ENCODE assay signal across 9 cellular contexts in genomic region chr6:43725643-43726580, GRCh38. TPM values are rescaled to one million over a fixed set of nuclear protein-coding genes. Genes with fewer than 3 reads are reported as not detected.
A peak's percentile ranks its signal among the peaks of the same experiment; 100 is the strongest.
DNase-seq lines count a peak whose midpoint lies in the region; ATAC-seq and TF ChIP-seq lines count a peak whose summit lies in the region.
"Had no signal": no experiment of that assay in that cellular context is flagged by ENCODE, and none has a peak within 500 bp of the region (broad histone marks: within the 10 kb centered on the region; RNA-seq: fewer than 3 reads in every experiment).

No MANE protein-coding gene starts in this region.

- H3K4me3 Mint-ChIP-seq in activated T-cell treated with anti-CD3 and anti-CD28 coated beads, Interleukin-2, amount 50 U/mL, for 72 hours: peak overlapping the region; percentile 63 to 71

- H3K27ac ChIP-seq in SK-N-MC (peak overlapping the region; percentile 84), stomach (peak overlapping the region in 4 of 5 donors; percentile 0 to 71 (median 50))

- H3K27me3 ChIP-seq in stomach: no peaks in the 10 kb centered on the region

- peaks cover 46% of the 10 kb centered on the region for H3K4me1 Mint-ChIP-seq in activated T-cell treated with anti-CD3 and anti-CD28 coated beads, Interleukin-2, amount 50 U/mL, for 72 hours (ENCODE audit: low read depth)

- peak overlapping the region; percentile 59 for H3K9ac ChIP-seq in SK-N-MC (ENCODE audit: insufficient read length)

- peak in 1 of 2 donors; percentile 0 for ATAC-seq in activated T-cell treated with anti-CD3 and anti-CD28 coated beads, Interleukin-2, amount 50 U/mL, for 72 hours (replicated peaks in 1 of 2)
- no peak for ATAC-seq in GM19023 (IDR thresholded peaks at IDR 0.05; ENCODE audit: unreplicated experiment)

- peaks cover 7 to 27% (median 16%) of the 10 kb centered on the region in 4 donors for H3K4me1 ChIP-seq in stomach

- H3K9me3 Mint-ChIP-seq in activated T-cell treated with anti-CD3 and anti-CD28 coated beads, Interleukin-2, amount 50 U/mL, for 72 hours: peaks cover 2 to 9% of the 10 kb centered on the region in 2 donors

- H3K4me3 ChIP-seq in SK-N-MC (peak overlapping the region; percentile 63), stomach (no peak overlapping the region)

- H3K36me3 ChIP-seq in SK-N-MC (ENCODE audit: insufficient read depth, low read length) (no peaks in the 10 kb centered on the region), stomach (no peaks in the 10 kb centered on the region)

- H3K9me3 ChIP-seq in SK-N-MC (ENCODE audit: low read depth, low read length) (no peaks in the 10 kb centered on the region; the same call in 1 of the 2 replicates), stomach (peaks cover 0 to 12% (median 5%) of the 10 kb centered on the region in 4 donors)

- TF ChIP-seq EP300 in stomach (IDR thresholded peaks at IDR 0.05): no peak

- no peaks in the 10 kb centered on the region for H3K27me3 Mint-ChIP-seq in activated T-cell treated with anti-CD3 and anti-CD28 coated beads, Interleukin-2, amount 50 U/mL, for 72 hours (ENCODE audit: low read depth)

- no peak for TF ChIP-seq POLR2A in stomach (IDR thresholded peaks at IDR 0.05)

- TF ChIP-seq CTCF in stomach (IDR thresholded peaks at IDR 0.05): no peak

- WGBS in stomach, 5 donors: 83 to 87% (median 84%) methylated on average over 7 of the region's 7 CpGs

- peak overlapping the region; percentile 89 for H3K27ac Mint-ChIP-seq in activated T-cell treated with anti-CD3 and anti-CD28 coated beads, Interleukin-2, amount 50 U/mL, for 72 hours

- intact Hi-C loops in stomach (cut with DNase I; ENCODE audit: low total_unique reads): no loop called here

- DNase-seq in activated T-cell treated with anti-CD3 and anti-CD28 coated beads, Interleukin-2, amount 50 U/mL, for 72 hours: no peak
- no peak for DNase-seq in activated T-cell treated with anti-CD3 and anti-CD28 coated beads, Interleukin-2, amount 50 U/mL, for 48 hours
- DNase-seq in SK-N-MC (ENCODE audit: low read depth, low spot score) (no peak), epidermal melanocyte (ENCODE audit: insufficient read length, low spot score) (peak; percentile 2), stomach (no peak), SK-N-DZ (ENCODE audit: low spot score) (no peak)
- DNase-seq in stimulated activated CD4-positive, alpha-beta T cell treated with anti-CD3 and anti-CD28 coated beads, Interleukin-4, amount 100 ng/mL, for 1 hour: no peak
- DNase-seq: NCI-H82 had no signal

- peaks cover 5 to 8% of the 10 kb centered on the region in 2 donors for H3K36me3 Mint-ChIP-seq in activated T-cell treated with anti-CD3 and anti-CD28 coated beads, Interleukin-2, amount 50 U/mL, for 72 hours (ENCODE audit: insufficient read depth in 2 of 2)

RNA-seq across cellular contexts. Expression of gene MRPS18A, which starts 38.3 kb away (rescaled TPM):
- total RNA-seq in activated T-cell treated with anti-CD3 and anti-CD28 coated beads, Interleukin-2, amount 50 U/mL, for 72 hours: 10 to 100 TPM; 60.1 to 69.7 TPM
- total RNA-seq in stomach: 10 to 100 TPM in 2 of 5 donors, 1 to 10 TPM in 3; 1.7 to 40.2 (median 5.3) TPM
- polyA plus RNA-seq in stomach: 100 to 1,000 TPM in 1 of 3 donors, 10 to 100 TPM in 2; 61.2 to 111 (median 66.4) TPM
- polyA plus RNA-seq in SK-N-DZ (2014; cell fraction: cytosol; rRNA removed): 37.9 and 45.6 TPM in 2 replicates
- polyA plus RNA-seq in SK-N-DZ (2014; cell fraction: nucleus; rRNA removed): 20.9 and 27.9 TPM in 2 replicates

RNA-seq across cellular contexts. Expression of gene VEGFA, which starts 44.1 kb away (rescaled TPM):
- total RNA-seq in activated T-cell treated with anti-CD3 and anti-CD28 coated beads, Interleukin-2, amount 50 U/mL, for 72 hours: 10 to 100 TPM; 65.2 to 67.1 TPM
- 100 to 1,000 TPM; 193 to 438 (median 352) TPM for total RNA-seq in stomach
- polyA plus RNA-seq in stomach: 10 to 100 TPM; 28.6 to 87.7 (median 31.5) TPM
- polyA plus RNA-seq in SK-N-DZ (2014; cell fraction: cytosol; rRNA removed): 25.1 and 28.9 TPM in 2 replicates
- 138 and 142 TPM in 2 replicates for polyA plus RNA-seq in SK-N-DZ (2014; cell fraction: nucleus; rRNA removed)
